ENCODE assay signal across 4 cellular contexts in the genomic region with DNA sequence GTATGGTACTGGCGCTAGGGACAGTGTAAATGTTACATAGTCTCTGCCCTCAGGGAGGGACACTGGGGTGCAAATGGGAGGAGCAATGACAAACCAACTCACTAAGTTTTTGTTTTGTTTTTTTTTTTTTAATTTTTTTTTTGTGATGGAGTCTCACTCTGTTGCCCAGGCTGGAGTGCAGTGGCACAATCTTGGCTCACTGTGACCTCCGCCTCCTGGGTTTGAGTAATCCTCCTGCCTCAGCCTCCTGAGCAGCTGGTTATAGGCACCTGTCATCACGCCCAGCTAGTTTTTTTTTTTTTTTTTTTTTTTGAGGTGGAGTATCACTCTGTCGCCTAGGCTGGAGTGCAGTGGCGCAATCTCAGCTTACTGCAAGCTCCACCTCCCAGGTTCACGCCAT.
DNase-seq lines count a peak whose midpoint lies in the region; ATAC-seq, FAIRE-seq and TF ChIP-seq lines count a peak whose summit lies in the region.
"Not testable (repeated sequence)": the region's sequence is repeated elsewhere in the genome, so short reads cannot be mapped to it uniquely, and the experiment has no call there.

No MANE protein-coding gene starts in this region.

- H3K79me2 ChIP-seq in K562 (ENCODE audit: control insufficient read depth, insufficient read depth, low read length), result not testable (repeated sequence)
- H3K79me2 ChIP-seq in trophoblast cell (ENCODE audit: control insufficient read depth, insufficient read depth, low read length, poor library complexity), result peaks cover 23% of the 10 kb centered on the region

- H3K36me3 ChIP-seq in HEK293 (ENCODE audit: control insufficient read depth in 2 of 2, insufficient read depth in 1 of 2, low read length in 2 of 2); K562 (ENCODE audit: control insufficient read depth, insufficient read depth, low read length); trophoblast cell (ENCODE audit: control insufficient read depth in 1 of 2, insufficient read depth in 2 of 2, low read length in 2 of 2); psoas muscle (ENCODE audit: insufficient read depth in 1 of 2, low read depth in 1 of 2): not testable (repeated sequence)

- H2BK5ac ChIP-seq in trophoblast cell (ENCODE audit: low read depth, low read length, poor library complexity), result not testable (repeated sequence)

- H3K23ac ChIP-seq in trophoblast cell (ENCODE audit: low read length), result not testable (repeated sequence)

- H3K14ac ChIP-seq in trophoblast cell (ENCODE audit: low read length), result not testable (repeated sequence)

- TF ChIP-seq CTCF in HEK293 (tag by site-specific recombination; IDR thresholded peaks at IDR 0.05); K562 (IDR thresholded peaks at IDR 0.05 in 2 of 3, conservative IDR thresholded peaks at IDR 0.05 in 1 of 3; ENCODE audit: insufficient read depth in 2 of 3, low read depth in 1 of 3, low read length in 3 of 3); psoas muscle (IDR thresholded peaks at IDR 0.05): not testable (repeated sequence)

- DNase-seq in K562 (ENCODE audit: extremely low read depth in 1 of 4, low spot score in 3 of 4); psoas muscle: not testable (repeated sequence)
- peak; percentile 46 to 67 for DNase-seq in trophoblast cell

- not testable (repeated sequence) for H3K9me1 ChIP-seq in K562 (ENCODE audit: control insufficient read depth, insufficient read depth, low read length)

- H4K8ac ChIP-seq in trophoblast cell (ENCODE audit: low read depth, low read length), result not testable (repeated sequence)

- H3K18ac ChIP-seq in trophoblast cell (ENCODE audit: low read length), result not testable (repeated sequence)

- H3K9me3 ChIP-seq in HEK293 (ENCODE audit: control insufficient read depth, insufficient read depth, low read depth, low read length); K562 (replicated peaks; ENCODE audit: control insufficient read depth, insufficient read depth, low read depth, low read length); trophoblast cell (ENCODE audit: insufficient read depth, low read depth, low read length); psoas muscle: not testable (repeated sequence)

- not testable (repeated sequence) for H3K4me3 ChIP-seq in HEK293 (ENCODE audit: low read depth, low read length); K562; trophoblast cell (ENCODE audit: low read depth, low read length); psoas muscle

- TF ChIP-seq POLR2A in K562 (conservative IDR thresholded peaks at IDR 0.05), result not testable (repeated sequence)

- not testable (repeated sequence) for BruUV-seq in K562 (replicated peaks; lab: Mats Ljungman, UMichigan)

- H3K4me2 ChIP-seq in K562 (ENCODE audit: insufficient read depth, low read length); trophoblast cell (ENCODE audit: low read length): not testable (repeated sequence)

- not testable (repeated sequence) for H2AK5ac ChIP-seq in trophoblast cell (ENCODE audit: low read length)

- H2BK12ac ChIP-seq in trophoblast cell (ENCODE audit: low read length), result not testable (repeated sequence)

- H4K12ac ChIP-seq in trophoblast cell (ENCODE audit: low read depth, low read length), result not testable (repeated sequence)

- in situ Hi-C loops in K562 (cut with MboI), result not testable (repeated sequence)

- H3K79me1 ChIP-seq in trophoblast cell (ENCODE audit: low read length), result not testable (repeated sequence)

- not testable (repeated sequence) for H3K27me3 ChIP-seq in K562 (ENCODE audit: control insufficient read depth in 2 of 2, insufficient read depth in 2 of 2, low read length in 2 of 2); trophoblast cell (ENCODE audit: insufficient read depth, low read length); psoas muscle (ENCODE audit: insufficient read depth in 3 of 3, low read length in 2 of 3)

- TF ChIP-seq EP300 in K562 (IDR thresholded peaks at IDR 0.05; ENCODE audit: low read length), result not testable (repeated sequence)

- not testable (repeated sequence) for H4K20me1 ChIP-seq in K562 (replicated peaks; ENCODE audit: control insufficient read depth, insufficient read depth, low read length)

- 88% methylated on average over 3 of the region's 6 CpGs for WGBS in K562 (ENCODE audit: insufficient coverage, low coverage, missing lambda C conversion rate)
- no CpG with 5 or more reads among the region's 6 CpGs for WGBS in trophoblast cell (ENCODE audit: extremely low coverage, insufficient coverage, insufficient read length)
- 93 to 95% (median 94%) methylated on average over 6 of the region's 6 CpGs for WGBS in psoas muscle, 3 donors

- H4K91ac ChIP-seq in trophoblast cell (ENCODE audit: low read depth, low read length), result not testable (repeated sequence)

- not testable (repeated sequence) for H2AFZ ChIP-seq in K562 (ENCODE audit: low read depth, low read length); trophoblast cell (ENCODE audit: insufficient read depth, low read length, poor library complexity)

- intact Hi-C loops in K562 (cut with micrococcal nuclease); psoas muscle (cut with DNase I): not testable (repeated sequence)

- H2BK120ac ChIP-seq in trophoblast cell (ENCODE audit: insufficient read depth, low read length, poor library complexity), result not testable (repeated sequence)

- not testable (repeated sequence) for H3K9ac ChIP-seq in K562 (ENCODE audit: insufficient read depth in 1 of 2, low read depth in 2 of 2, low read length in 2 of 2); trophoblast cell (ENCODE audit: low read length)

- POLR2A ChIA-PET in HEK293 (lab: Yijun Ruan, JAX), result not testable (repeated sequence)
- POLR2A ChIA-PET in K562 (lab: Yijun Ruan, JAX), result interaction anchor here (0.6 kb wide), 3 partner anchors 20 to 384 kb away, joined by 3 to 4 read pairs (median 3); no protein-coding TSS in a partner anchor

- not testable (repeated sequence) for FAIRE-seq in K562 (lab: Jason Lieb, UNC)

- H3K4me1 ChIP-seq in HEK293 (ENCODE audit: control insufficient read depth, insufficient read depth, low read length) (peaks cover 17% of the 10 kb centered on the region), psoas muscle (peaks cover 81% of the 10 kb centered on the region)
- not testable (repeated sequence) for H3K4me1 ChIP-seq in K562 (replicated peaks in 1 of 2; ENCODE audit: control insufficient read depth in 2 of 2, insufficient read depth in 2 of 2, low read length in 2 of 2); trophoblast cell (ENCODE audit: control insufficient read depth in 1 of 2, insufficient read depth in 2 of 2, low read length in 2 of 2)

- not testable (repeated sequence) for H3K27ac ChIP-seq in HEK293 (ENCODE audit: extremely low read depth, low read depth, low read length); K562 (ENCODE audit: extremely low read depth, low read depth, low read length); trophoblast cell (ENCODE audit: low read depth, low read length)
- peak overlapping the region; percentile 65 for H3K27ac ChIP-seq in psoas muscle

- CTCF ChIA-PET in HEK293 (lab: Yijun Ruan, JAX), result interaction anchor here (0.6 kb wide), 1 partner anchor 21 kb away, joined by 3 read pairs; no protein-coding TSS in a partner anchor
- CTCF ChIA-PET in K562 (lab: Yijun Ruan, JAX; ENCODE audit: low intra/inter-chr PET ratio), result not testable (repeated sequence)

- not testable (repeated sequence) for TF ChIP-seq RAD21 in K562 (CRISPR knock-in tag; conservative IDR thresholded peaks at IDR 0.05 in 1 of 2, IDR thresholded peaks at IDR 0.05 in 1 of 2)

- peak overlapping the region; percentile 83 for H3K4ac ChIP-seq in trophoblast cell (ENCODE audit: low read depth, low read length)

- ATAC-seq in K562, psoas muscle: not testable (repeated sequence)

TF ChIP-seq in HEK293, 187 proteins besides CTCF, POLR2A, EP300 and RAD21:
- TF ChIP-seq, protein P1, sequence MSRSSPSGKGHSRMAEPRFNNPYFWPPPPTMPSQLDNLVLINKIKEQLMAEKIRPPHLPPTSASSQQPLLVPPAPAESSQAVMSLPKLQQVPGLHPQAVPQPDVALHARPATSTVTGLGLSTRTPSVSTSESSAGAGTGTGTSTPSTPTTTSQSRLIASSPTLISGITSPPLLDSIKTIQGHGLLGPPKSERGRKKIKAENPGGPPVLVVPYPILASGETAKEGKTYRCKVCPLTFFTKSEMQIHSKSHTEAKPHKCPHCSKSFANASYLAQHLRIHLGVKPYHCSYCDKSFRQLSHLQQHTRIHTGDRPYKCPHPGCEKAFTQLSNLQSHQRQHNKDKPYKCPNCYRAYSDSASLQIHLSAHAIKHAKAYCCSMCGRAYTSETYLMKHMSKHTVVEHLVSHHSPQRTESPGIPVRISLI (tag by site-specific recombination; IDR thresholded peaks at IDR 0.05), result peak; percentile 72; the same call in 1 of the 2 replicates

TF ChIP-seq in K562, 482 proteins besides CTCF, POLR2A, EP300 and RAD21:
- TF ChIP-seq ZNF121 (CRISPR knock-in tag; conservative IDR thresholded peaks at IDR 0.05), result 0 out of 2 replicates have a peak, but pooled peaks have one; percentile 24
- TF ChIP-seq, protein P2, sequence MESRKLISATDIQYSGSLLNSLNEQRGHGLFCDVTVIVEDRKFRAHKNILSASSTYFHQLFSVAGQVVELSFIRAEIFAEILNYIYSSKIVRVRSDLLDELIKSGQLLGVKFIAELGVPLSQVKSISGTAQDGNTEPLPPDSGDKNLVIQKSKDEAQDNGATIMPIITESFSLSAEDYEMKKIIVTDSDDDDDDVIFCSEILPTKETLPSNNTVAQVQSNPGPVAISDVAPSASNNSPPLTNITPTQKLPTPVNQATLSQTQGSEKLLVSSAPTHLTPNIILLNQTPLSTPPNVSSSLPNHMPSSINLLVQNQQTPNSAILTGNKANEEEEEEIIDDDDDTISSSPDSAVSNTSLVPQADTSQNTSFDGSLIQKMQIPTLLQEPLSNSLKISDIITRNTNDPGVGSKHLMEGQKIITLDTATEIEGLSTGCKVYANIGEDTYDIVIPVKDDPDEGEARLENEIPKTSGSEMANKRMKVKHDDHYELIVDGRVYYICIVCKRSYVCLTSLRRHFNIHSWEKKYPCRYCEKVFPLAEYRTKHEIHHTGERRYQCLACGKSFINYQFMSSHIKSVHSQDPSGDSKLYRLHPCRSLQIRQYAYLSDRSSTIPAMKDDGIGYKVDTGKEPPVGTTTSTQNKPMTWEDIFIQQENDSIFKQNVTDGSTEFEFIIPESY (CRISPR knock-in tag; IDR thresholded peaks at IDR 0.05), result 0 out of 2 replicates have a peak, but pooled peaks have one; percentile 13
